In the genomic region with DNA sequence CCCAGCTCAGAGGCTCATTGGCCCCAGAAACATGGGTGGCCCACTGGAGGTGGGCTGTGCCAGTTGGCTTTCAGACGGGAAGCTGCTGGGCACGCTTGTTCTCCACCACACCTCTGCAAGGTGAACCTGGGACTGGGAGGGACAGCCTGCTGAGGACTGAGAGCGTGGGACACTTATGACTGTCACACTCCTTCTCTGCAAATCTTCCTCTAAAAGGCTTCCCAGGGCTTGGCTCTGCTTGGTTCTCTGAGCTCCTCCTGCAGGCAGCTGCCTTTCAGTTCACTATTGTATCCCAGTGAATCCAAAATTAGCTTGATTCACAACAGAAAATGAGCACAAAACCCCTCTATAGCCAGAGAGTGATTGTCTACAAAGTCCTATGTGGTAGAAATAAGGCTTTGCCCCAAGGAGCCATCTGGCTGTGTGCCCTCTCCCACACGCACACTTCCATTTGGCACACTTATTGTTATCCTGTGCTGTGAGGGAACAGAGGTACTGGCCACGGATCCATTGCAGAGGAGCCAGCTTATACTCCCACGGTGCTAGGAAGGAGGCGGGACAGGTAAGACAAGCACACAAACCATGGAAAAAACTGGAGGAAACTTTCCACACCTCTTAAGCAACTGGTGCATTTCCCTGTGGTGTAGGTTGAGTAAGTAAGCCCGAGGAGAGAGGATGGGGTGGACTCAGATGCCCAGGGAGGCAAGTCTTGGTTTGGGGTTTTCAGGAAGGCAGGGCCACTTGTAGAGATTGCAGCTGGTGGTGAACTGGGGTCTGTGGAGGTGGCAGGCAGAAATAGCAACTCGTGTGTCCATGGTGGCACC, we compare ENCODE assay signal across 9 cellular contexts. TPM values are rescaled to one million over a fixed set of nuclear protein-coding genes. Genes with fewer than 3 reads are reported as not detected.
DNase-seq lines count a peak whose midpoint lies in the region; ATAC-seq and TF ChIP-seq lines count a peak whose summit lies in the region.
"Had no signal": no experiment of that assay in that cellular context is flagged by ENCODE, and none has a peak within 500 bp of the region (broad histone marks: within the 10 kb centered on the region; RNA-seq: fewer than 3 reads in every experiment).

No MANE protein-coding gene starts in this region.

- H3K36me3 Mint-ChIP-seq in activated CD4-positive, alpha-beta memory T cell treated with anti-CD3 and anti-CD28 coated beads for 36 hours: no peaks in the 10 kb centered on the region
- H3K36me3 Mint-ChIP-seq in stimulated activated memory B cell treated with anti-CD40 and anti-IgM and Interleukin-4, amounts not matched to agents 10 μg/mL and 1 μg/mL and 100 μg/mL, for 72 hours: no peaks in the 10 kb centered on the region

- POLR2A ChIA-PET in HEK293 (lab: Yijun Ruan, JAX): interaction anchor here (0.6 to 4.4 kb wide), 2 partner anchors 20 to 41 kb away, joined by 3 to 23 read pairs; a partner anchor contains a TSS
- POLR2A ChIA-PET in activated CD4-positive, alpha-beta memory T cell treated with anti-CD3 and anti-CD28 coated beads for 36 hours (lab: Charles Lee): interaction anchor here (0.9 to 8.1 kb wide), 6 partner anchors 8 to 39 kb away, joined by 3 to 204 read pairs (median 49); a partner anchor contains a TSS

- no peak overlapping the region for H3K4me3 ChIP-seq in HEK293 (ENCODE audit: low read depth, low read length)
- no peak overlapping the region for H3K4me3 ChIP-seq in hepatocyte

- H3K4me1 ChIP-seq in HEK293 (ENCODE audit: control insufficient read depth, insufficient read depth, low read length) (peaks cover 11% of the 10 kb centered on the region), hepatocyte (ENCODE audit: insufficient read depth) (peaks cover 62% of the 10 kb centered on the region)

- ATAC-seq in stimulated activated memory B cell treated with anti-CD40 and anti-IgM and Interleukin-4, amounts not matched to agents 10 μg/mL and 1 μg/mL and 100 μg/mL, for 72 hours: no peak

- DNase-seq in activated CD4-positive, alpha-beta memory T cell treated with anti-CD3 and anti-CD28 coated beads for 36 hours: no peak
- DNase-seq in hepatocyte (ENCODE audit: low spot score) (peak; percentile 45), NCI-H146 treated with DMSO at 0.1 percent for 48 hours (lab: John Stamatoyannopoulos, UW; ENCODE audit: unreplicated experiment) (no peak), HPDE6-E6E7 (ENCODE audit: extremely low spot score) (no peak), inferior parietal cortex (ENCODE audit: extremely low spot score) (no peak)
- DNase-seq in activated CD4-positive, alpha-beta T cell treated with anti-CD3 and anti-CD28 coated beads for 48 hours: no peak
- DNase-seq: trophoblast cell had no signal

- peak overlapping the region; percentile 82 for H3K4me3 Mint-ChIP-seq in activated CD4-positive, alpha-beta memory T cell treated with anti-CD3 and anti-CD28 coated beads for 36 hours
- peak overlapping the region; percentile 70 for H3K4me3 Mint-ChIP-seq in stimulated activated memory B cell treated with anti-CD40 and anti-IgM and Interleukin-4, amounts not matched to agents 10 μg/mL and 1 μg/mL and 100 μg/mL, for 72 hours

- H3K9me3 ChIP-seq in HEK293 (ENCODE audit: control insufficient read depth, insufficient read depth, low read depth, low read length) (no peaks in the 10 kb centered on the region), hepatocyte (ENCODE audit: low read depth) (no peaks in the 10 kb centered on the region)

- no peaks in the 10 kb centered on the region for H4K20me1 ChIP-seq in hepatocyte (ENCODE audit: insufficient read depth, poor library complexity, severe bottlenecking)

- H3K4me2 ChIP-seq in hepatocyte: no peak overlapping the region

- intact Hi-C loops in activated CD4-positive, alpha-beta memory T cell treated with anti-CD3 and anti-CD28 coated beads for 36 hours (cut with micrococcal nuclease): loop anchor here (10.0 kb wide), 2 partner anchors 478 to 1128 kb away; a partner anchor contains a TSS

- no peak for TF ChIP-seq CTCF in HEK293 (tag by site-specific recombination; IDR thresholded peaks at IDR 0.05)
- peak; percentile 9 for TF ChIP-seq CTCF in hepatocyte (IDR thresholded peaks at IDR 0.05; ENCODE audit: poor library complexity)

- H3K4me1 Mint-ChIP-seq in activated CD4-positive, alpha-beta memory T cell treated with anti-CD3 and anti-CD28 coated beads for 36 hours (ENCODE audit: low read depth): peaks cover 60% of the 10 kb centered on the region
- H3K4me1 Mint-ChIP-seq in stimulated activated memory B cell treated with anti-CD40 and anti-IgM and Interleukin-4, amounts not matched to agents 10 μg/mL and 1 μg/mL and 100 μg/mL, for 72 hours: peaks cover 88% of the 10 kb centered on the region

- H2AFZ ChIP-seq in hepatocyte: no peak overlapping the region

- no peaks in the 10 kb centered on the region for H3K27me3 ChIP-seq in hepatocyte

- H3K79me2 ChIP-seq in hepatocyte: no peaks in the 10 kb centered on the region

- no peaks in the 10 kb centered on the region for H3K9me3 Mint-ChIP-seq in activated CD4-positive, alpha-beta memory T cell treated with anti-CD3 and anti-CD28 coated beads for 36 hours
- no peaks in the 10 kb centered on the region for H3K9me3 Mint-ChIP-seq in stimulated activated memory B cell treated with anti-CD40 and anti-IgM and Interleukin-4, amounts not matched to agents 10 μg/mL and 1 μg/mL and 100 μg/mL, for 72 hours

- CTCF ChIA-PET in HEK293 (lab: Yijun Ruan, JAX): interaction anchor here (0.6 to 4.9 kb wide), 7 partner anchors 14 to 1016 kb away, joined by 3 to 20 read pairs (median 5); no protein-coding TSS in a partner anchor
- CTCF ChIA-PET in activated CD4-positive, alpha-beta memory T cell treated with anti-CD3 and anti-CD28 coated beads for 36 hours (lab: Charles Lee): interaction anchor here (1.2 to 21.6 kb wide), 5 partner anchors 13 to 53 kb away, joined by 3 to 356 read pairs (median 78); a partner anchor contains a TSS

- WGBS in hepatocyte (ENCODE audit: low lambda C conversion rate, missing lambda C conversion rate): 72% methylated on average over 9 of the region's 9 CpGs

- H3K36me3 ChIP-seq in HEK293 (ENCODE audit: control insufficient read depth in 2 of 2, insufficient read depth in 1 of 2, low read length in 2 of 2) (no peaks in the 10 kb centered on the region), hepatocyte (replicated peaks; ENCODE audit: insufficient read depth, low read depth) (no peaks in the 10 kb centered on the region)

- no peaks in the 10 kb centered on the region for H3K9me2 ChIP-seq in hepatocyte (replicated peaks; ENCODE audit: insufficient read depth)

- peak overlapping the region; percentile 100 for H3K27ac Mint-ChIP-seq in activated CD4-positive, alpha-beta memory T cell treated with anti-CD3 and anti-CD28 coated beads for 36 hours
- peak overlapping the region; percentile 98 for H3K27ac Mint-ChIP-seq in stimulated activated memory B cell treated with anti-CD40 and anti-IgM and Interleukin-4, amounts not matched to agents 10 μg/mL and 1 μg/mL and 100 μg/mL, for 72 hours

- H3K27me3 Mint-ChIP-seq in activated CD4-positive, alpha-beta memory T cell treated with anti-CD3 and anti-CD28 coated beads for 36 hours: peaks cover 2% of the 10 kb centered on the region
- H3K27me3 Mint-ChIP-seq in stimulated activated memory B cell treated with anti-CD40 and anti-IgM and Interleukin-4, amounts not matched to agents 10 μg/mL and 1 μg/mL and 100 μg/mL, for 72 hours: no peaks in the 10 kb centered on the region

- H3K27ac ChIP-seq in HEK293 (ENCODE audit: extremely low read depth, low read depth, low read length): peak overlapping the region; percentile 21; the same call in 1 of the 2 replicates
- peak overlapping the region; percentile 95 for H3K27ac ChIP-seq in hepatocyte

TF ChIP-seq in HEK293, 187 proteins besides CTCF, POLR2A, EP300 and RAD21 (continues in another document):
- TF ChIP-seq, protein P1, sequence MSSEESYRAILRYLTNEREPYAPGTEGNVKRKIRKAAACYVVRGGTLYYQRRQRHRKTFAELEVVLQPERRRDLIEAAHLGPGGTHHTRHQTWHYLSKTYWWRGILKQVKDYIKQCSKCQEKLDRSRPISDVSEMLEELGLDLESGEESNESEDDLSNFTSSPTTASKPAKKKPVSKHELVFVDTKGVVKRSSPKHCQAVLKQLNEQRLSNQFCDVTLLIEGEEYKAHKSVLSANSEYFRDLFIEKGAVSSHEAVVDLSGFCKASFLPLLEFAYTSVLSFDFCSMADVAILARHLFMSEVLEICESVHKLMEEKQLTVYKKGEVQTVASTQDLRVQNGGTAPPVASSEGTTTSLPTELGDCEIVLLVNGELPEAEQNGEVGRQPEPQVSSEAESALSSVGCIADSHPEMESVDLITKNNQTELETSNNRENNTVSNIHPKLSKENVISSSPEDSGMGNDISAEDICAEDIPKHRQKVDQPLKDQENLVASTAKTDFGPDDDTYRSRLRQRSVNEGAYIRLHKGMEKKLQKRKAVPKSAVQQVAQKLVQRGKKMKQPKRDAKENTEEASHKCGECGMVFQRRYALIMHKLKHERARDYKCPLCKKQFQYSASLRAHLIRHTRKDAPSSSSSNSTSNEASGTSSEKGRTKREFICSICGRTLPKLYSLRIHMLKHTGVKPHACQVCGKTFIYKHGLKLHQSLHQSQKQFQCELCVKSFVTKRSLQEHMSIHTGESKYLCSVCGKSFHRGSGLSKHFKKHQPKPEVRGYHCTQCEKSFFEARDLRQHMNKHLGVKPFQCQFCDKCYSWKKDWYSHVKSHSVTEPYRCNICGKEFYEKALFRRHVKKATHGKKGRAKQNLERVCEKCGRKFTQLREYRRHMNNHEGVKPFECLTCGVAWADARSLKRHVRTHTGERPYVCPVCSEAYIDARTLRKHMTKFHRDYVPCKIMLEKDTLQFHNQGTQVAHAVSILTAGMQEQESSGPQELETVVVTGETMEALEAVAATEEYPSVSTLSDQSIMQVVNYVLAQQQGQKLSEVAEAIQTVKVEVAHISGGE (tag by site-specific recombination; conservative IDR thresholded peaks at IDR 0.05; ENCODE audit: low read depth): peak; percentile 51; the same call in 1 of the 2 replicates
- no peak for TF ChIP-seq ZNF239 (tag by site-specific recombination; IDR thresholded peaks at IDR 0.05)
- TF ChIP-seq ZXDB (tag by site-specific recombination; IDR thresholded peaks at IDR 0.05): no peak
- no peak for TF ChIP-seq ZNF202 (tag by site-specific recombination; IDR thresholded peaks at IDR 0.05; ENCODE audit: borderline replicate concordance)
- TF ChIP-seq SETDB1 (IDR thresholded peaks at IDR 0.05; ENCODE audit: insufficient read length, low read length): no peak
- peak; percentile 81 for TF ChIP-seq ZFHX2 (tag by site-specific recombination; conservative IDR thresholded peaks at IDR 0.05)
- TF ChIP-seq EGR2 (tag by site-specific recombination; IDR thresholded peaks at IDR 0.05; ENCODE audit: low read depth): peak; percentile 51

RNA-seq across cellular contexts. Expression of a gene that starts 18.9 kb away (rescaled TPM):
- total RNA-seq in activated CD4-positive, alpha-beta memory T cell treated with anti-CD3 and anti-CD28 coated beads for 36 hours: 100 to 1,000 TPM; 150 TPM
- total RNA-seq in hepatocyte: 192 and 197 TPM in 2 replicates
- polyA plus RNA-seq in hepatocyte: 253 and 274 TPM in 2 replicates

RNA-seq across cellular contexts. Expression of a gene that starts 56.9 kb away (rescaled TPM):
- under 1 TPM; 0.19 to 0.53 TPM for total RNA-seq in activated CD4-positive, alpha-beta memory T cell treated with anti-CD3 and anti-CD28 coated beads for 36 hours
- total RNA-seq in hepatocyte: 0.20 and 0.93 TPM in 2 replicates
- polyA plus RNA-seq in hepatocyte: 0.30 and 1.1 TPM in 2 replicates
